1 cellular context compared by ENCODE assay signal in the genomic region with DNA sequence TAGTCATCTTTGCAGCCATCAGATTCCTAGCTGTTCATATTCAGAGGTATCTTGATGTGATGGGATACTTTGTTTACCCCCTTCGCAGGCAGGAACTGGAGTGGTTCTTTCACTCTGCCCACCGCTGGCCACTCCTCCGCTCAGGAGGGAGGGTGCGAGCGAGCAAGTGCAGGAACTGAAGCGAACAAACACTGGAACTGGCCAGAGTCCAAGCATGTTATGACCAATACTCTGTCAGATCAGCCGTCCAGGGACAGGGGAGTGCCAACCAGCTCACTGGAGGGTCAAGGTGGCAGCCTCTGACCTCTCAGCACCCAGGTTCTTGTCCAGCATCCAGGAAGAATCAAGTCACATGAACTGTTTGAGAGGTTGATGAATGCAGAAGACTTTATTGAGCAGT.
TF ChIP-seq lines count a peak whose summit lies in the region.

No MANE protein-coding gene starts in this region.

TF ChIP-seq in HepG2, 621 proteins besides CTCF, POLR2A, EP300 and RAD21 (continued from another document and continues in another):
- no peak for TF ChIP-seq ARNT2 (CRISPR knock-in tag; IDR thresholded peaks at IDR 0.05; ENCODE audit: low read depth)
- no peak for TF ChIP-seq KDM4B (CRISPR knock-in tag; IDR thresholded peaks at IDR 0.05)
- TF ChIP-seq, protein P1, sequence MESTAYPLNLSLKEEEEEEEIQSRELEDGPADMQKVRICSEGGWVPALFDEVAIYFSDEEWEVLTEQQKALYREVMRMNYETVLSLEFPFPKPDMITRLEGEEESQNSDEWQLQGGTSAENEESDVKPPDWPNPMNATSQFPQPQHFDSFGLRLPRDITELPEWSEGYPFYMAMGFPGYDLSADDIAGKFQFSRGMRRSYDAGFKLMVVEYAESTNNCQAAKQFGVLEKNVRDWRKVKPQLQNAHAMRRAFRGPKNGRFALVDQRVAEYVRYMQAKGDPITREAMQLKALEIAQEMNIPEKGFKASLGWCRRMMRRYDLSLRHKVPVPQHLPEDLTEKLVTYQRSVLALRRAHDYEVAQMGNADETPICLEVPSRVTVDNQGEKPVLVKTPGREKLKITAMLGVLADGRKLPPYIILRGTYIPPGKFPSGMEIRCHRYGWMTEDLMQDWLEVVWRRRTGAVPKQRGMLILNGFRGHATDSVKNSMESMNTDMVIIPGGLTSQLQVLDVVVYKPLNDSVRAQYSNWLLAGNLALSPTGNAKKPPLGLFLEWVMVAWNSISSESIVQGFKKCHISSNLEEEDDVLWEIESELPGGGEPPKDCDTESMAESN (CRISPR knock-in tag; conservative IDR thresholded peaks at IDR 0.05), result no peak
- no peak for TF ChIP-seq ZNF670 (CRISPR knock-in tag; IDR thresholded peaks at IDR 0.05; ENCODE audit: borderline replicate concordance)
- TF ChIP-seq KDM6A (CRISPR knock-in tag; IDR thresholded peaks at IDR 0.05; ENCODE audit: low read depth), result no peak
- TF ChIP-seq PHB2 (IDR thresholded peaks at IDR 0.05; ENCODE audit: partially characterized antibody), result no peak
- TF ChIP-seq, protein P2, sequence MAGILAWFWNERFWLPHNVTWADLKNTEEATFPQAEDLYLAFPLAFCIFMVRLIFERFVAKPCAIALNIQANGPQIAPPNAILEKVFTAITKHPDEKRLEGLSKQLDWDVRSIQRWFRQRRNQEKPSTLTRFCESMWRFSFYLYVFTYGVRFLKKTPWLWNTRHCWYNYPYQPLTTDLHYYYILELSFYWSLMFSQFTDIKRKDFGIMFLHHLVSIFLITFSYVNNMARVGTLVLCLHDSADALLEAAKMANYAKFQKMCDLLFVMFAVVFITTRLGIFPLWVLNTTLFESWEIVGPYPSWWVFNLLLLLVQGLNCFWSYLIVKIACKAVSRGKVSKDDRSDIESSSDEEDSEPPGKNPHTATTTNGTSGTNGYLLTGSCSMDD (CRISPR knock-in tag; IDR thresholded peaks at IDR 0.05), result no peak
- TF ChIP-seq, protein P3, sequence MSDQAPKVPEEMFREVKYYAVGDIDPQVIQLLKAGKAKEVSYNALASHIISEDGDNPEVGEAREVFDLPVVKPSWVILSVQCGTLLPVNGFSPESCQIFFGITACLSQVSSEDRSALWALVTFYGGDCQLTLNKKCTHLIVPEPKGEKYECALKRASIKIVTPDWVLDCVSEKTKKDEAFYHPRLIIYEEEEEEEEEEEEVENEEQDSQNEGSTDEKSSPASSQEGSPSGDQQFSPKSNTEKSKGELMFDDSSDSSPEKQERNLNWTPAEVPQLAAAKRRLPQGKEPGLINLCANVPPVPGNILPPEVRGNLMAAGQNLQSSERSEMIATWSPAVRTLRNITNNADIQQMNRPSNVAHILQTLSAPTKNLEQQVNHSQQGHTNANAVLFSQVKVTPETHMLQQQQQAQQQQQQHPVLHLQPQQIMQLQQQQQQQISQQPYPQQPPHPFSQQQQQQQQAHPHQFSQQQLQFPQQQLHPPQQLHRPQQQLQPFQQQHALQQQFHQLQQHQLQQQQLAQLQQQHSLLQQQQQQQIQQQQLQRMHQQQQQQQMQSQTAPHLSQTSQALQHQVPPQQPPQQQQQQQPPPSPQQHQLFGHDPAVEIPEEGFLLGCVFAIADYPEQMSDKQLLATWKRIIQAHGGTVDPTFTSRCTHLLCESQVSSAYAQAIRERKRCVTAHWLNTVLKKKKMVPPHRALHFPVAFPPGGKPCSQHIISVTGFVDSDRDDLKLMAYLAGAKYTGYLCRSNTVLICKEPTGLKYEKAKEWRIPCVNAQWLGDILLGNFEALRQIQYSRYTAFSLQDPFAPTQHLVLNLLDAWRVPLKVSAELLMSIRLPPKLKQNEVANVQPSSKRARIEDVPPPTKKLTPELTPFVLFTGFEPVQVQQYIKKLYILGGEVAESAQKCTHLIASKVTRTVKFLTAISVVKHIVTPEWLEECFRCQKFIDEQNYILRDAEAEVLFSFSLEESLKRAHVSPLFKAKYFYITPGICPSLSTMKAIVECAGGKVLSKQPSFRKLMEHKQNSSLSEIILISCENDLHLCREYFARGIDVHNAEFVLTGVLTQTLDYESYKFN (CRISPR knock-in tag; conservative IDR thresholded peaks at IDR 0.05), result peak; percentile 65
- TF ChIP-seq CHD4 (IDR thresholded peaks at IDR 0.05; ENCODE audit: borderline replicate concordance, low read length), result no peak
- TF ChIP-seq ZNF552 (CRISPR knock-in tag; IDR thresholded peaks at IDR 0.05; ENCODE audit: borderline replicate concordance), result no peak
- TF ChIP-seq CENPT (CRISPR knock-in tag; IDR thresholded peaks at IDR 0.05; ENCODE audit: low read depth), result no peak
- TF ChIP-seq BRCA1 (CRISPR knock-in tag; IDR thresholded peaks at IDR 0.05), result no peak
- TF ChIP-seq ZNF292 (CRISPR knock-in tag; IDR thresholded peaks at IDR 0.05; ENCODE audit: borderline replicate concordance, low read depth), result peak; percentile 89; the same call in 1 of the 2 replicates
- TF ChIP-seq MAZ (IDR thresholded peaks at IDR 0.05; ENCODE audit: borderline replicate concordance, low read depth, low read length), result peak; percentile 68; the same call in 1 of the 2 replicates
- TF ChIP-seq MAZ (CRISPR knock-in tag; IDR thresholded peaks at IDR 0.05; ENCODE audit: low read depth), result 0 out of 2 replicates have a peak, but pooled peaks have one; percentile 38
- TF ChIP-seq HNRNPK (IDR thresholded peaks at IDR 0.05; ENCODE audit: low read depth, low read length, poor library complexity, severe bottlenecking), result no peak
- TF ChIP-seq ZNF713 (CRISPR knock-in tag; IDR thresholded peaks at IDR 0.05), result no peak
- TF ChIP-seq PITX1 (CRISPR knock-in tag; IDR thresholded peaks at IDR 0.05), result no peak
- 0 out of 2 replicates have a peak, but pooled peaks have one; percentile 54 for TF ChIP-seq HNRNPL (IDR thresholded peaks at IDR 0.05; ENCODE audit: low read depth, low read length)
- TF ChIP-seq JDP2 (CRISPR knock-in tag; IDR thresholded peaks at IDR 0.05; ENCODE audit: borderline replicate concordance), result no peak
- TF ChIP-seq RELA (CRISPR knock-in tag; IDR thresholded peaks at IDR 0.05), result no peak
- no peak for TF ChIP-seq GATA4 (IDR thresholded peaks at IDR 0.05; ENCODE audit: borderline replicate concordance, low read depth)
- TF ChIP-seq, protein P4, sequence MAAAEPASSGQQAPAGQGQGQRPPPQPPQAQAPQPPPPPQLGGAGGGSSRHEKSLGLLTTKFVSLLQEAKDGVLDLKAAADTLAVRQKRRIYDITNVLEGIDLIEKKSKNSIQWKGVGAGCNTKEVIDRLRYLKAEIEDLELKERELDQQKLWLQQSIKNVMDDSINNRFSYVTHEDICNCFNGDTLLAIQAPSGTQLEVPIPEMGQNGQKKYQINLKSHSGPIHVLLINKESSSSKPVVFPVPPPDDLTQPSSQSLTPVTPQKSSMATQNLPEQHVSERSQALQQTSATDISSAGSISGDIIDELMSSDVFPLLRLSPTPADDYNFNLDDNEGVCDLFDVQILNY (CRISPR knock-in tag; conservative IDR thresholded peaks at IDR 0.05), result no peak
- TF ChIP-seq, protein P5, sequence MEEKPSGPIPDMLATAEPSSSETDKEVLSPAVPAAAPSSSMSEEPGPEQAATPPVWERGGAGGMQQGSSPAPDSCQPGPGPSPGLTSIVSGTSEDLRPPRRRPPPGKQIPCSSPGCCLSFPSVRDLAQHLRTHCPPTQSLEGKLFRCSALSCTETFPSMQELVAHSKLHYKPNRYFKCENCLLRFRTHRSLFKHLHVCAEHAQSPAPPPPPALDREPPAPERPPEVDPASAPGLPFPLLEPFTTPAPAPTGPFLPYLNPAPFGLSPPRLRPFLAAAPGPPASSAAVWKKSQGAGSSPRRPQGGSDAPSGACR (CRISPR knock-in tag; IDR thresholded peaks at IDR 0.05), result no peak
- no peak for TF ChIP-seq MTF1 (CRISPR knock-in tag; IDR thresholded peaks at IDR 0.05)
- TF ChIP-seq SAFB2 (CRISPR knock-in tag; IDR thresholded peaks at IDR 0.05; ENCODE audit: borderline replicate concordance, low read depth), result no peak
- TF ChIP-seq CEBPB (IDR thresholded peaks at IDR 0.05; ENCODE audit: borderline replicate concordance, low read depth, low read length), result no peak
- TF ChIP-seq ZNF333 (CRISPR knock-in tag; IDR thresholded peaks at IDR 0.05; ENCODE audit: borderline replicate concordance), result no peak
- no peak for TF ChIP-seq HMG20B (CRISPR knock-in tag; conservative IDR thresholded peaks at IDR 0.05)
- no peak for TF ChIP-seq ZNF12 (CRISPR knock-in tag; IDR thresholded peaks at IDR 0.05)
- no peak for TF ChIP-seq YEATS2 (CRISPR knock-in tag; IDR thresholded peaks at IDR 0.05; ENCODE audit: borderline replicate concordance)
- TF ChIP-seq ZNF143 (CRISPR knock-in tag; IDR thresholded peaks at IDR 0.05), result no peak
- TF ChIP-seq ZNF841 (CRISPR knock-in tag; IDR thresholded peaks at IDR 0.05; ENCODE audit: borderline replicate concordance), result no peak
- TF ChIP-seq DR1 (CRISPR knock-in tag; IDR thresholded peaks at IDR 0.05), result no peak
- TF ChIP-seq ZNF274 (CRISPR knock-in tag; IDR thresholded peaks at IDR 0.05), result no peak
- TF ChIP-seq SRSF4 (IDR thresholded peaks at IDR 0.05; ENCODE audit: low read depth, low read length, poor library complexity, severe bottlenecking), result no peak
- TF ChIP-seq PHF8 (CRISPR knock-in tag; IDR thresholded peaks at IDR 0.05), result no peak
- TF ChIP-seq, protein P6, sequence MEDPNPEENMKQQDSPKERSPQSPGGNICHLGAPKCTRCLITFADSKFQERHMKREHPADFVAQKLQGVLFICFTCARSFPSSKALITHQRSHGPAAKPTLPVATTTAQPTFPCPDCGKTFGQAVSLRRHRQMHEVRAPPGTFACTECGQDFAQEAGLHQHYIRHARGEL (CRISPR knock-in tag; IDR thresholded peaks at IDR 0.05), result no peak
- no peak for TF ChIP-seq KAT7 (CRISPR knock-in tag; IDR thresholded peaks at IDR 0.05; ENCODE audit: borderline replicate concordance)
- no peak for TF ChIP-seq ZNF7 (CRISPR knock-in tag; IDR thresholded peaks at IDR 0.05)
- TF ChIP-seq, protein P7, sequence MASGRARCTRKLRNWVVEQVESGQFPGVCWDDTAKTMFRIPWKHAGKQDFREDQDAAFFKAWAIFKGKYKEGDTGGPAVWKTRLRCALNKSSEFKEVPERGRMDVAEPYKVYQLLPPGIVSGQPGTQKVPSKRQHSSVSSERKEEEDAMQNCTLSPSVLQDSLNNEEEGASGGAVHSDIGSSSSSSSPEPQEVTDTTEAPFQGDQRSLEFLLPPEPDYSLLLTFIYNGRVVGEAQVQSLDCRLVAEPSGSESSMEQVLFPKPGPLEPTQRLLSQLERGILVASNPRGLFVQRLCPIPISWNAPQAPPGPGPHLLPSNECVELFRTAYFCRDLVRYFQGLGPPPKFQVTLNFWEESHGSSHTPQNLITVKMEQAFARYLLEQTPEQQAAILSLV (CRISPR knock-in tag; IDR thresholded peaks at IDR 0.05; ENCODE audit: borderline replicate concordance), result no peak
- no peak for TF ChIP-seq NFE2L1 (CRISPR knock-in tag; IDR thresholded peaks at IDR 0.05; ENCODE audit: borderline replicate concordance)
- no peak for TF ChIP-seq AGO2 (optimal IDR thresholded peaks at IDR 0.05; ENCODE audit: low read depth, low read length)
- no peak for TF ChIP-seq ZNF543 (CRISPR knock-in tag; IDR thresholded peaks at IDR 0.05)
- no peak for TF ChIP-seq ZKSCAN8 (CRISPR knock-in tag; IDR thresholded peaks at IDR 0.05; ENCODE audit: borderline replicate concordance)
- no peak for TF ChIP-seq ZNF326 (CRISPR knock-in tag; IDR thresholded peaks at IDR 0.05; ENCODE audit: borderline replicate concordance)
- peak; percentile 49; the same call in 1 of the 2 replicates for TF ChIP-seq HOXA3 (CRISPR knock-in tag; IDR thresholded peaks at IDR 0.05)
- TF ChIP-seq MIXL1 (CRISPR knock-in tag; IDR thresholded peaks at IDR 0.05), result no peak
- no peak for TF ChIP-seq CC2D1A (CRISPR knock-in tag; IDR thresholded peaks at IDR 0.05)
- no peak for TF ChIP-seq ZBTB43 (CRISPR knock-in tag; conservative IDR thresholded peaks at IDR 0.05)
- TF ChIP-seq, protein P8, sequence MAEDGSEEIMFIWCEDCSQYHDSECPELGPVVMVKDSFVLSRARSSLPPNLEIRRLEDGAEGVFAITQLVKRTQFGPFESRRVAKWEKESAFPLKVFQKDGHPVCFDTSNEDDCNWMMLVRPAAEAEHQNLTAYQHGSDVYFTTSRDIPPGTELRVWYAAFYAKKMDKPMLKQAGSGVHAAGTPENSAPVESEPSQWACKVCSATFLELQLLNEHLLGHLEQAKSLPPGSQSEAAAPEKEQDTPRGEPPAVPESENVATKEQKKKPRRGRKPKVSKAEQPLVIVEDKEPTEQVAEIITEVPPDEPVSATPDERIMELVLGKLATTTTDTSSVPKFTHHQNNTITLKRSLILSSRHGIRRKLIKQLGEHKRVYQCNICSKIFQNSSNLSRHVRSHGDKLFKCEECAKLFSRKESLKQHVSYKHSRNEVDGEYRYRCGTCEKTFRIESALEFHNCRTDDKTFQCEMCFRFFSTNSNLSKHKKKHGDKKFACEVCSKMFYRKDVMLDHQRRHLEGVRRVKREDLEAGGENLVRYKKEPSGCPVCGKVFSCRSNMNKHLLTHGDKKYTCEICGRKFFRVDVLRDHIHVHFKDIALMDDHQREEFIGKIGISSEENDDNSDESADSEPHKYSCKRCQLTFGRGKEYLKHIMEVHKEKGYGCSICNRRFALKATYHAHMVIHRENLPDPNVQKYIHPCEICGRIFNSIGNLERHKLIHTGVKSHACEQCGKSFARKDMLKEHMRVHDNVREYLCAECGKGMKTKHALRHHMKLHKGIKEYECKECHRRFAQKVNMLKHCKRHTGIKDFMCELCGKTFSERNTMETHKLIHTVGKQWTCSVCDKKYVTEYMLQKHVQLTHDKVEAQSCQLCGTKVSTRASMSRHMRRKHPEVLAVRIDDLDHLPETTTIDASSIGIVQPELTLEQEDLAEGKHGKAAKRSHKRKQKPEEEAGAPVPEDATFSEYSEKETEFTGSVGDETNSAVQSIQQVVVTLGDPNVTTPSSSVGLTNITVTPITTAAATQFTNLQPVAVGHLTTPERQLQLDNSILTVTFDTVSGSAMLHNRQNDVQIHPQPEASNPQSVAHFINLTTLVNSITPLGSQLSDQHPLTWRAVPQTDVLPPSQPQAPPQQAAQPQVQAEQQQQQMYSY (CRISPR knock-in tag; IDR thresholded peaks at IDR 0.05), result no peak
- no peak for TF ChIP-seq PAF1 (CRISPR knock-in tag; IDR thresholded peaks at IDR 0.05)
- TF ChIP-seq SP140L (CRISPR knock-in tag; IDR thresholded peaks at IDR 0.05; ENCODE audit: borderline replicate concordance), result no peak
- no peak for TF ChIP-seq ZNF549 (CRISPR knock-in tag; IDR thresholded peaks at IDR 0.05)
- TF ChIP-seq DMAP1 (CRISPR knock-in tag; IDR thresholded peaks at IDR 0.05), result 0 out of 2 replicates have a peak, but pooled peaks have one; percentile 27
- no peak for TF ChIP-seq TP53 (CRISPR knock-in tag; conservative IDR thresholded peaks at IDR 0.05)
- no peak for TF ChIP-seq ZC3H13 (CRISPR knock-in tag; IDR thresholded peaks at IDR 0.05)
- no peak for TF ChIP-seq SYNCRIP (IDR thresholded peaks at IDR 0.05; ENCODE audit: insufficient read depth, low read depth, low read length)
- TF ChIP-seq NCOA2 (CRISPR knock-in tag; IDR thresholded peaks at IDR 0.05), result peak; percentile 60
